8 cellular contexts compared by ENCODE assay signal in genomic region chr19:14418743-14419037, GRCh38. TPM values are rescaled to one million over a fixed set of nuclear protein-coding genes. Genes with fewer than 3 reads are reported as not detected.
DNase-seq lines count a peak whose midpoint lies in the region; ATAC-seq and TF ChIP-seq lines count a peak whose summit lies in the region.

No MANE protein-coding gene starts in this region.

- no peak for ATAC-seq in right lobe of liver
- ATAC-seq in GM21825 (IDR thresholded peaks at IDR 0.05; ENCODE audit: unreplicated experiment): no peak

- no peak for TF ChIP-seq EP300 in tibial nerve (IDR thresholded peaks at IDR 0.05)

- H3K4me1 Mint-ChIP-seq in activated T-cell treated with anti-CD3 and anti-CD28 coated beads, Interleukin-2, amount 50 U/mL, for 24 hours (ENCODE audit: low read depth): peaks cover 40% of the 10 kb centered on the region

- peaks cover 51% of the 10 kb centered on the region for H3K36me3 Mint-ChIP-seq in activated T-cell treated with anti-CD3 and anti-CD28 coated beads, Interleukin-2, amount 50 U/mL, for 24 hours (ENCODE audit: low read depth)

- intact Hi-C loops in ascending aorta (cut with DNase I): loop anchor here (1.0 kb wide), 1 partner anchor 282 kb away; the partner anchor contains the start of gene ASF1B
- intact Hi-C loops in right lobe of liver (cut with DNase I): no loop called here

- 0% methylated on average over 4 of the region's 18 CpGs for WGBS in right lobe of liver (ENCODE audit: insufficient coverage, low coverage, low lambda C conversion rate, missing lambda C conversion rate)
- WGBS in tibial nerve, 2 donors: 0 to 1% methylated on average over 9 to 12 of the region's 18 CpGs

- H3K4me1 ChIP-seq in ascending aorta: peaks cover 4 to 20% of the 10 kb centered on the region in 2 donors
- H3K4me1 ChIP-seq in right lobe of liver: peaks cover 0 to 21% (median 3%) of the 10 kb centered on the region in 4 donors
- peaks cover 0 to 51% (median 24%) of the 10 kb centered on the region in 4 donors for H3K4me1 ChIP-seq in tibial nerve

- no peaks in the 10 kb centered on the region for H3K27me3 Mint-ChIP-seq in activated T-cell treated with anti-CD3 and anti-CD28 coated beads, Interleukin-2, amount 50 U/mL, for 24 hours

- peak overlapping the region; percentile 95 for H3K4me3 Mint-ChIP-seq in activated T-cell treated with anti-CD3 and anti-CD28 coated beads, Interleukin-2, amount 50 U/mL, for 24 hours

- no peak for TF ChIP-seq CTCF in ascending aorta (IDR thresholded peaks at IDR 0.05)
- no peak for TF ChIP-seq CTCF in right lobe of liver (IDR thresholded peaks at IDR 0.05)
- TF ChIP-seq CTCF in tibial nerve (IDR thresholded peaks at IDR 0.05): no peak

- peaks cover 3% of the 10 kb centered on the region for H3K9me3 Mint-ChIP-seq in activated T-cell treated with anti-CD3 and anti-CD28 coated beads, Interleukin-2, amount 50 U/mL, for 24 hours

- H3K27me3 ChIP-seq in ascending aorta (no peaks in the 10 kb centered on the region), right lobe of liver (no peaks in the 10 kb centered on the region), tibial nerve (no peaks in the 10 kb centered on the region)

- TF ChIP-seq POLR2A in right lobe of liver (IDR thresholded peaks at IDR 0.05) (no peak), tibial nerve (IDR thresholded peaks at IDR 0.05) (no peak)

- H3K27ac Mint-ChIP-seq in activated T-cell treated with anti-CD3 and anti-CD28 coated beads, Interleukin-2, amount 50 U/mL, for 24 hours: peak overlapping the region; percentile 99

- H3K9me3 ChIP-seq in ascending aorta (no peaks in the 10 kb centered on the region), right lobe of liver (no peaks in the 10 kb centered on the region), tibial nerve (no peaks in the 10 kb centered on the region)

- no peaks in the 10 kb centered on the region for H3K36me3 ChIP-seq in ascending aorta
- no peaks in the 10 kb centered on the region for H3K36me3 ChIP-seq in right lobe of liver
- H3K36me3 ChIP-seq in tibial nerve: peaks cover 0 to 4% (median 0%) of the 10 kb centered on the region in 3 donors

- H3K27ac ChIP-seq in ascending aorta (peak overlapping the region; percentile 89 to 96), right lobe of liver (peak overlapping the region; percentile 75 to 78 (median 76)), tibial nerve (peak overlapping the region; percentile 91 to 97 (median 94))

- no peak for DNase-seq in activated T-cell treated with anti-CD3 and anti-CD28 coated beads, Interleukin-2, amount 50 U/mL, for 24 hours
- DNase-seq in activated T-cell treated with anti-CD3 and anti-CD28 coated beads, Interleukin-2, amount 50 U/mL, for 48 hours: no peak
- DNase-seq in ascending aorta (ENCODE audit: low spot score in 2 of 2): no peak
- DNase-seq in right lobe of liver: no peak
- no peak for DNase-seq in tibial nerve (ENCODE audit: low spot score in 2 of 2)
- DNase-seq in GDM1 (lab: John Stamatoyannopoulos, UW): no peak
- DNase-seq in NCI-H510A (lab: John Stamatoyannopoulos, UW): no peak

- H3K4me3 ChIP-seq in ascending aorta (peak overlapping the region; percentile 81 to 93), right lobe of liver (peak overlapping the region; percentile 82 to 96 (median 93)), tibial nerve (peak overlapping the region; percentile 60 to 94 (median 84))

RNA-seq across cellular contexts. Expression of gene DDX39A, which starts 0.5 kb away (rescaled TPM):
- total RNA-seq in ascending aorta (83.4 TPM), right lobe of liver (10 to 100 TPM; 12.9 to 34.5 (median 24.6) TPM), tibial nerve (100 to 1,000 TPM in 2 of 4 donors, 10 to 100 TPM in 2; 60.7 to 136 (median 92.6) TPM)

RNA-seq across cellular contexts. Expression of gene PKN1, which starts 14.4 kb away (rescaled TPM):
- 231 TPM for total RNA-seq in ascending aorta
- total RNA-seq in right lobe of liver: 10 to 100 TPM; 19.5 to 49.4 (median 34.1) TPM
- 100 to 1,000 TPM in 2 of 4 donors, 10 to 100 TPM in 2; 73.9 to 150 (median 118) TPM for total RNA-seq in tibial nerve

RNA-seq across cellular contexts. Expression of gene ADGRE5, which starts 37.4 kb away (rescaled TPM):
- total RNA-seq in ascending aorta: 201 TPM
- total RNA-seq in right lobe of liver: 10 to 100 TPM in 5 of 6 experiments, 1 to 10 TPM in 1; 7.9 to 21.5 (median 15.3) TPM
- total RNA-seq in tibial nerve: 10 to 100 TPM; 22.0 to 40.9 (median 27.7) TPM

RNA-seq across cellular contexts. Expression of gene PTGER1, which starts 56.5 kb away (rescaled TPM):
- total RNA-seq in ascending aorta (17.1 TPM), right lobe of liver (under 1 TPM in 4 of 6 experiments, not detected in 2; 0.16 to 0.32 (median 0.29) TPM), tibial nerve (1 to 10 TPM in 3 of 4 donors, under 1 TPM in 1; 0.90 to 5.9 (median 3.5) TPM)
